11 cellular contexts compared by ENCODE assay signal in genomic region chr1:218348628-218349185, GRCh38. TPM values are rescaled to one million over a fixed set of nuclear protein-coding genes. Genes with fewer than 3 reads are reported as not detected.
A peak's percentile ranks its signal among the peaks of the same experiment; 100 is the strongest.
DNase-seq lines count a peak whose midpoint lies in the region; ATAC-seq and TF ChIP-seq lines count a peak whose summit lies in the region.
"Had no signal": no experiment of that assay in that cellular context is flagged by ENCODE, and none has a peak within 500 bp of the region (broad histone marks: within the 10 kb centered on the region; RNA-seq: fewer than 3 reads in every experiment).

No MANE protein-coding gene starts in this region.

- ATAC-seq in GM21423 (IDR thresholded peaks at IDR 0.05; ENCODE audit: unreplicated experiment) = no peak

- H3K27ac Mint-ChIP-seq in progenitor cell of endocrine pancreas = peak overlapping the region; percentile 90
- H3K27ac Mint-ChIP-seq: CD4-positive, CD25-positive, alpha-beta regulatory T cell had no signal

- H3K27me3 Mint-ChIP-seq in progenitor cell of endocrine pancreas = no peaks in the 10 kb centered on the region

- peaks cover 23% of the 10 kb centered on the region for H3K4me1 Mint-ChIP-seq in progenitor cell of endocrine pancreas (ENCODE audit: low read depth)

- no peaks in the 10 kb centered on the region for H3K9me3 Mint-ChIP-seq in progenitor cell of endocrine pancreas (ENCODE audit: low read depth)

- DNase-seq in AG09309 (ENCODE audit: low read depth) = no peak
- peak; percentile 22 for DNase-seq in NCI-H2196 treated with DMSO at 0.1 percent for 48 hours (lab: John Stamatoyannopoulos, UW; ENCODE audit: unreplicated experiment)
- no peak for DNase-seq in epithelial cell of proximal tubule (ENCODE audit: low read depth)
- DNase-seq in progenitor cell of endocrine pancreas (ENCODE audit: low spot score, unreplicated experiment) = no peak
- no peak for DNase-seq in NCI-H128 (lab: John Stamatoyannopoulos, UW; ENCODE audit: unreplicated experiment)
- no peak for DNase-seq in effector CD8-positive, alpha-beta T cell (lab: John Stamatoyannopoulos, UW)
- no peak for DNase-seq in activated CD8-positive, alpha-beta memory T cell treated with anti-CD3 and anti-CD28 coated beads, Interleukin-2, amount 50 U/mL, for 48 hours
- DNase-seq: activated CD4-positive, alpha-beta T cell treated with anti-CD3 and anti-CD28 coated beads, Interleukin-2, amount 50 U/mL, for 1 hour; CD4-positive, CD25-positive, alpha-beta regulatory T cell; RPMI8226 had no signal

- TF ChIP-seq CTCF in AG09309 (IDR thresholded peaks at IDR 0.05; ENCODE audit: control insufficient read depth, insufficient read depth, low read depth, low read length, missing control alignments) (no peak), epithelial cell of proximal tubule (conservative IDR thresholded peaks at IDR 0.05; ENCODE audit: low read depth, low read length) (no peak), progenitor cell of endocrine pancreas (IDR thresholded peaks at IDR 0.05; ENCODE audit: unreplicated experiment) (no peak)

- H3K4me3 Mint-ChIP-seq in progenitor cell of endocrine pancreas (ENCODE audit: low read depth) = no peak overlapping the region
- H3K4me3 Mint-ChIP-seq: CD4-positive, CD25-positive, alpha-beta regulatory T cell had no signal

- peaks cover 11% of the 10 kb centered on the region for H3K36me3 Mint-ChIP-seq in progenitor cell of endocrine pancreas (ENCODE audit: insufficient read depth)
- H3K36me3 Mint-ChIP-seq: CD4-positive, CD25-positive, alpha-beta regulatory T cell had no signal

- H3K4me3 ChIP-seq in AG09309 (ENCODE audit: control insufficient read depth, low read depth, low read length) (peak overlapping the region; percentile 79), epithelial cell of proximal tubule (ENCODE audit: low read depth, low read length) (peak overlapping the region; percentile 79)

RNA-seq across cellular contexts. Expression of gene TGFB2, which starts 3.6 kb away (rescaled TPM):
- total RNA-seq in epithelial cell of proximal tubule (33.7 and 35.7 TPM in 2 replicates), progenitor cell of endocrine pancreas (26.4 and 27.9 TPM in 2 replicates)
- total RNA-seq: CD4-positive, CD25-positive, alpha-beta regulatory T cell had no signal
